ENCODE assay signal across 9 cellular contexts in genomic region chr2:99336780-99337163, GRCh38. TPM values are rescaled to one million over a fixed set of nuclear protein-coding genes. Genes with fewer than 3 reads are reported as not detected.
DNase-seq lines count a peak whose midpoint lies in the region; ATAC-seq, FAIRE-seq and TF ChIP-seq lines count a peak whose summit lies in the region.
"Had no signal": no experiment of that assay in that cellular context is flagged by ENCODE, and none has a peak within 500 bp of the region (broad histone marks: within the 10 kb centered on the region; RNA-seq: fewer than 3 reads in every experiment).

No MANE protein-coding gene starts in this region.

- TF ChIP-seq EP300 in HepG2 (IDR thresholded peaks at IDR 0.05; ENCODE audit: low read depth in 2 of 2, low read length in 2 of 2), result no peak
- TF ChIP-seq EP300 in HepG2 (CRISPR knock-in tag; IDR thresholded peaks at IDR 0.05; ENCODE audit: borderline replicate concordance), result no peak

- BruUV-seq in HepG2 (replicated peaks; lab: Mats Ljungman, UMichigan), result no TSS peak

- H3K27me3 ChIP-seq in SU-DHL-6 (ENCODE audit: low read length), result no peaks in the 10 kb centered on the region
- no peaks in the 10 kb centered on the region; a peak in 1 of 5 replicates for H3K27me3 ChIP-seq in HepG2 (ENCODE audit: control insufficient read depth in 1 of 2, insufficient read depth in 2 of 2, low read length in 2 of 2)
- H3K27me3 ChIP-seq in aorta (ENCODE audit: control insufficient read depth in 1 of 2, insufficient read depth in 2 of 2, low read length in 1 of 2), result no peaks in the 10 kb centered on the region

- no peaks in the 10 kb centered on the region for H3K9me2 ChIP-seq in SU-DHL-6 (replicated peaks; ENCODE audit: insufficient read depth, low read length)

- H3K36me3 Mint-ChIP-seq in activated CD4-positive, alpha-beta T cell treated with anti-CD3 and anti-CD28 coated beads, Interleukin-2, amount 10 ng/mL, durations not matched to agents 7 days and 5 days (ENCODE audit: low read depth), result peaks cover 16% of the 10 kb centered on the region

- H3F3A ChIP-seq in SU-DHL-6 (ENCODE audit: insufficient read depth), result peaks cover 16% of the 10 kb centered on the region

- TF ChIP-seq POLR2A in HepG2 (IDR thresholded peaks at IDR 0.05; ENCODE audit: insufficient read depth in 1 of 2, low read depth in 2 of 2, low read length in 2 of 2), result no peak
- TF ChIP-seq POLR2A in GM12892 (IDR thresholded peaks at IDR 0.05; ENCODE audit: low read depth, low read length), result no peak

- H3K9me3 ChIP-seq in SU-DHL-6 (ENCODE audit: insufficient read depth, low read length) (no peaks in the 10 kb centered on the region), HepG2 (ENCODE audit: low read length) (no peaks in the 10 kb centered on the region), aorta (ENCODE audit: control insufficient read depth, low read length) (no peaks in the 10 kb centered on the region)

- peak overlapping the region; percentile 92 for H3K4me3 ChIP-seq in SU-DHL-6 (ENCODE audit: insufficient read depth, low read length, poor library complexity, severe bottlenecking)
- H3K4me3 ChIP-seq in HepG2 (replicated peaks in 1 of 3; ENCODE audit: insufficient read depth in 1 of 3, low read depth in 2 of 3, low read length in 3 of 3), result peak overlapping the region; percentile 88 to 98 (median 89)
- H3K4me3 ChIP-seq in aorta (ENCODE audit: low read length in 2 of 2), result peak overlapping the region; percentile 32 to 36

- in situ Hi-C loops in HepG2 (cut with HindIII; ENCODE audit: extremely low pct_ligation_motif_present, low pct_unique_long_range_greater_than_20kb), result loop anchor here (5.0 kb wide), 1 partner anchor 154 kb away; the partner anchor contains the start of genes MITD1 and MRPL30

- WGBS in HepG2 (ENCODE audit: low lambda C conversion rate), result 2% methylated on average over 13 of the region's 13 CpGs
- WGBS in aorta, 2 donors, result 0 to 1% methylated on average over 13 of the region's 13 CpGs

- H3K4me2 ChIP-seq in SU-DHL-6 (ENCODE audit: low read depth, low read length, poor library complexity, severe bottlenecking) (peak overlapping the region; percentile 97), HepG2 (ENCODE audit: low read depth, low read length) (peak overlapping the region; percentile 96)

- peaks cover 58% of the 10 kb centered on the region for H3K4me1 ChIP-seq in HepG2 (ENCODE audit: insufficient read depth, low read length)
- H3K4me1 ChIP-seq in aorta (ENCODE audit: control insufficient read depth in 1 of 2, insufficient read depth in 2 of 2, low read length in 2 of 2), result no peaks in the 10 kb centered on the region

- H3K9me3 Mint-ChIP-seq in activated CD4-positive, alpha-beta T cell treated with anti-CD3 and anti-CD28 coated beads, Interleukin-2, amount 10 ng/mL, durations not matched to agents 7 days and 5 days, result no peaks in the 10 kb centered on the region

- peak; percentile 3 for DNase-seq in activated CD4-positive, alpha-beta T cell treated with anti-CD3 and anti-CD28 coated beads, Interleukin-2, amount 50 U/mL, for 1 hour
- no peak for DNase-seq in activated CD4-positive, alpha-beta T cell treated with anti-CD3 and anti-CD28 coated beads, Interleukin-2, amount 10 ng/mL, durations not matched to agents 7 days and 5 days
- DNase-seq in HepG2 (ENCODE audit: low spot score), result no peak
- DNase-seq in aorta, result no peak
- no peak for DNase-seq in GM12892 (ENCODE audit: insufficient read length)
- no peak for DNase-seq in NCI-H2227 (lab: John Stamatoyannopoulos, UW; ENCODE audit: unreplicated experiment)

- ATAC-seq in HG02798 (IDR thresholded peaks at IDR 0.05; ENCODE audit: poor library complexity, unreplicated experiment) (peak; percentile 2), HepG2 (peak; percentile 40), aorta (ENCODE audit: low FRiP score) (peak; percentile 3)

- TF ChIP-seq CTCF in SU-DHL-6 (IDR thresholded peaks at IDR 0.05; ENCODE audit: insufficient read depth, low read length, poor library complexity, severe bottlenecking) (no peak), HepG2 (CRISPR knock-in tag; IDR thresholded peaks at IDR 0.05) (no peak)

- H3K9ac ChIP-seq in SU-DHL-6 (ENCODE audit: low read length), result peak overlapping the region; percentile 92
- peak overlapping the region; percentile 95 for H3K9ac ChIP-seq in HepG2 (ENCODE audit: insufficient read depth, low read depth, low read length)

- H3K36me3 ChIP-seq in SU-DHL-6 (ENCODE audit: low read length) (peaks cover 7% of the 10 kb centered on the region; the same call in 1 of the 2 replicates), HepG2 (replicated peaks in 1 of 2; ENCODE audit: control insufficient read depth in 1 of 2, insufficient read depth in 2 of 2, low read length in 2 of 2) (peaks cover 3 to 13% of the 10 kb centered on the region in 2 experiments; a peak in 2 of 5 replicates), aorta (ENCODE audit: control insufficient read depth in 1 of 2, insufficient read depth in 2 of 2, low read length in 1 of 2) (no peaks in the 10 kb centered on the region)

- H3K4me3 Mint-ChIP-seq in activated CD4-positive, alpha-beta T cell treated with anti-CD3 and anti-CD28 coated beads, Interleukin-2, amount 10 ng/mL, durations not matched to agents 7 days and 5 days, result no peak overlapping the region

- no peak for FAIRE-seq in HepG2 (lab: Jason Lieb, UNC)
- FAIRE-seq in GM12892 (lab: Jason Lieb, UNC), result no peak
- FAIRE-seq: colon had no signal

- H2AFZ ChIP-seq in SU-DHL-6 (ENCODE audit: low read depth, low read length, severe bottlenecking), result peak overlapping the region; percentile 92
- H2AFZ ChIP-seq in HepG2 (ENCODE audit: low read length), result peak overlapping the region; percentile 97

- intact Hi-C loops in HepG2 (cut with micrococcal nuclease; ENCODE audit: unreplicated experiment) (loop anchor here (1.0 to 5.0 kb wide), 7 partner anchors 36 to 729 kb away; partner anchors contain the start of genes C2orf15, COA5, MITD1 and MRPL30), aorta (cut with DNase I) (loop anchor here (1.0 to 5.0 kb wide), 3 partner anchors 152 to 154 kb away; partner anchors contain the start of genes MITD1 (in 1 of the 2), MRPL30 (in 1 of the 2) and REV1 (in 1 of the 2))

- CTCF ChIA-PET in activated CD4-positive, alpha-beta T cell treated with anti-CD3 and anti-CD28 coated beads, Interleukin-2, amount 10 ng/mL, durations not matched to agents 7 days and 5 days (lab: Charles Lee), result interaction anchor here (1.0 to 4.1 kb wide), 13 partner anchors 11 to 196 kb away, joined by 3 to 11 read pairs (median 4); partner anchors contain the start of gene C2orf15
- CTCF ChIA-PET in HepG2 (lab: Yijun Ruan, JAX; ENCODE audit: low intra/inter-chr PET ratio, low total read pairs), result no interaction called here

- H3K27ac ChIP-seq in SU-DHL-6 (ENCODE audit: low read depth, low read length) (peak overlapping the region; percentile 96), HepG2 (ENCODE audit: extremely low read length, insufficient read depth, low read length) (peak overlapping the region; percentile 88), aorta (ENCODE audit: low read depth in 1 of 2, low read length in 2 of 2) (peak overlapping the region; percentile 47 to 49)

- TF ChIP-seq RAD21 in HepG2 (CRISPR knock-in tag; IDR thresholded peaks at IDR 0.05), result no peak

- peaks cover 48% of the 10 kb centered on the region for H3K4me1 Mint-ChIP-seq in activated CD4-positive, alpha-beta T cell treated with anti-CD3 and anti-CD28 coated beads, Interleukin-2, amount 10 ng/mL, durations not matched to agents 7 days and 5 days

- POLR2A ChIA-PET in activated CD4-positive, alpha-beta T cell treated with anti-CD3 and anti-CD28 coated beads, Interleukin-2, amount 10 ng/mL, durations not matched to agents 7 days and 5 days (lab: Charles Lee), result no interaction called here
- POLR2A ChIA-PET in HepG2 (lab: Yijun Ruan, JAX), result interaction anchor here (0.6 to 4.2 kb wide), 24 partner anchors 11 to 1226 kb away, joined by 3 to 103 read pairs (median 4); partner anchors contain the start of genes C2orf15, LIPT1, MITD1 and MRPL30

- H4K20me1 ChIP-seq in SU-DHL-6 (ENCODE audit: low read depth, low read length) (peaks cover 36% of the 10 kb centered on the region), HepG2 (ENCODE audit: insufficient read depth, low read length) (peaks cover 27% of the 10 kb centered on the region)

- H3K79me2 ChIP-seq in SU-DHL-6 (ENCODE audit: insufficient read depth, low read length) (peaks cover 87% of the 10 kb centered on the region), HepG2 (ENCODE audit: insufficient read depth, low read length) (peaks cover 80% of the 10 kb centered on the region)

- H3K27ac Mint-ChIP-seq in activated CD4-positive, alpha-beta T cell treated with anti-CD3 and anti-CD28 coated beads, Interleukin-2, amount 10 ng/mL, durations not matched to agents 7 days and 5 days, result no peak overlapping the region

- H3K27me3 Mint-ChIP-seq in activated CD4-positive, alpha-beta T cell treated with anti-CD3 and anti-CD28 coated beads, Interleukin-2, amount 10 ng/mL, durations not matched to agents 7 days and 5 days, result no peaks in the 10 kb centered on the region

RNA-seq across cellular contexts. Expression of gene EIF5B, which starts 0.4 kb away (rescaled TPM):
- 10 to 100 TPM; 40.2 to 47.0 TPM for total RNA-seq in activated CD4-positive, alpha-beta T cell treated with anti-CD3 and anti-CD28 coated beads, Interleukin-2, amount 10 ng/mL, durations not matched to agents 7 days and 5 days
- 32.1 and 66.4 TPM in 2 replicates for total RNA-seq in HepG2 (2016; rRNA removed; fragmentation: Illumina TruSeq; extraction: Trizol)
- total RNA-seq in HepG2 (2016; cell fraction: cytosol; rRNA removed; fragmentation: Illumina TruSeq; extraction: Trizol; ENCODE audit: low read depth), result 6.2 and 6.7 TPM in 2 replicates
- total RNA-seq in HepG2 (2016; cell fraction: insoluble cytoplasmic fraction; rRNA removed; fragmentation: Illumina TruSeq; extraction: Trizol), result 32.8 and 60.2 TPM in 2 replicates
- total RNA-seq in HepG2 (2016; cell fraction: membrane; rRNA removed; fragmentation: Illumina TruSeq; extraction: Trizol), result 9.9 and 11.7 TPM in 2 replicates
- 63.2 and 71.3 TPM in 2 replicates for total RNA-seq in HepG2 (2016; cell fraction: nucleus; rRNA removed; fragmentation: Illumina TruSeq; extraction: Trizol)
- 8.8 and 10.3 TPM in 2 replicates for polyA plus RNA-seq in HepG2 (2011; rRNA removed)
- polyA plus RNA-seq in HepG2 (2011; cell fraction: cytosol; rRNA removed), result 5.0 and 7.6 TPM in 2 replicates
- 14.0 and 20.9 TPM in 2 replicates for polyA plus RNA-seq in HepG2 (2011; cell fraction: nucleus; rRNA removed)
- 34.6 and 47.7 TPM in 2 replicates for polyA plus RNA-seq in HepG2 (2012)
- polyA plus RNA-seq in HepG2 (2016; cell fraction: cytosol; fragmentation: Illumina TruSeq; extraction: Trizol; ENCODE audit: low read depth), result 2.8 and 3.6 TPM in 2 replicates
- polyA plus RNA-seq in HepG2 (2016; cell fraction: insoluble cytoplasmic fraction; fragmentation: Illumina TruSeq; extraction: Trizol; ENCODE audit: low read depth), result 175 TPM in 2 replicates
- polyA plus RNA-seq in HepG2 (2016; cell fraction: membrane; fragmentation: Illumina TruSeq; extraction: Trizol; ENCODE audit: low read depth), result 6.0 and 8.8 TPM in 2 replicates
- 89.4 and 99.8 TPM in 2 replicates for polyA plus RNA-seq in HepG2 (2016; cell fraction: nucleus; fragmentation: Illumina TruSeq; extraction: Trizol; ENCODE audit: insufficient read depth, low read depth)
- polyA minus RNA-seq in HepG2 (2011; rRNA and poly(A)+ RNA removed; ENCODE audit: low replicate concordance), result 32.5 and 38.3 TPM in 2 replicates
- 10.5 and 11.6 TPM in 2 replicates for polyA minus RNA-seq in HepG2 (2011; cell fraction: cytosol; rRNA and poly(A)+ RNA removed)
- 79.6 and 91.4 TPM in 2 replicates for polyA minus RNA-seq in HepG2 (2011; cell fraction: nucleus; rRNA and poly(A)+ RNA removed)
- total RNA-seq in aorta, result 10 to 100 TPM; 42.3 to 57.9 TPM
- polyA plus RNA-seq in aorta, result 10 to 100 TPM; 54.5 to 59.3 TPM
- polyA plus RNA-seq in GM12892 (2012; ENCODE audit: missing spikeins), result 48.9 TPM

RNA-seq across cellular contexts. Expression of gene TXNDC9, which starts 0.6 kb away (rescaled TPM):
- total RNA-seq in activated CD4-positive, alpha-beta T cell treated with anti-CD3 and anti-CD28 coated beads, Interleukin-2, amount 10 ng/mL, durations not matched to agents 7 days and 5 days, result 10 to 100 TPM; 31.4 to 33.6 TPM
- 94.6 and 149 TPM in 2 replicates for total RNA-seq in HepG2 (2016; rRNA removed; fragmentation: Illumina TruSeq; extraction: Trizol)
- 23.0 and 25.3 TPM in 2 replicates for total RNA-seq in HepG2 (2016; cell fraction: cytosol; rRNA removed; fragmentation: Illumina TruSeq; extraction: Trizol; ENCODE audit: low read depth)
- 84.4 and 162 TPM in 2 replicates for total RNA-seq in HepG2 (2016; cell fraction: insoluble cytoplasmic fraction; rRNA removed; fragmentation: Illumina TruSeq; extraction: Trizol)
- total RNA-seq in HepG2 (2016; cell fraction: membrane; rRNA removed; fragmentation: Illumina TruSeq; extraction: Trizol), result 30.4 and 30.6 TPM in 2 replicates
- 42.3 and 42.7 TPM in 2 replicates for total RNA-seq in HepG2 (2016; cell fraction: nucleus; rRNA removed; fragmentation: Illumina TruSeq; extraction: Trizol)
- 25.9 and 35.2 TPM in 2 replicates for polyA plus RNA-seq in HepG2 (2011; rRNA removed)
- polyA plus RNA-seq in HepG2 (2011; cell fraction: cytosol; rRNA removed), result 16.4 and 18.1 TPM in 2 replicates
- 14.9 and 16.5 TPM in 2 replicates for polyA plus RNA-seq in HepG2 (2011; cell fraction: nucleus; rRNA removed)
- 33.6 and 35.4 TPM in 2 replicates for polyA plus RNA-seq in HepG2 (2012)
- 12.7 and 13.2 TPM in 2 replicates for polyA plus RNA-seq in HepG2 (2016; cell fraction: cytosol; fragmentation: Illumina TruSeq; extraction: Trizol; ENCODE audit: low read depth)
- 128 and 141 TPM in 2 replicates for polyA plus RNA-seq in HepG2 (2016; cell fraction: insoluble cytoplasmic fraction; fragmentation: Illumina TruSeq; extraction: Trizol; ENCODE audit: low read depth)
- polyA plus RNA-seq in HepG2 (2016; cell fraction: membrane; fragmentation: Illumina TruSeq; extraction: Trizol; ENCODE audit: low read depth), result 18.2 and 18.4 TPM in 2 replicates
- 44.6 and 49.5 TPM in 2 replicates for polyA plus RNA-seq in HepG2 (2016; cell fraction: nucleus; fragmentation: Illumina TruSeq; extraction: Trizol; ENCODE audit: insufficient read depth, low read depth)
- 13.1 and 19.5 TPM in 2 replicates for polyA minus RNA-seq in HepG2 (2011; rRNA and poly(A)+ RNA removed; ENCODE audit: low replicate concordance)
- 17.4 and 18.8 TPM in 2 replicates for polyA minus RNA-seq in HepG2 (2011; cell fraction: cytosol; rRNA and poly(A)+ RNA removed)
- 50.1 and 65.8 TPM in 2 replicates for polyA minus RNA-seq in HepG2 (2011; cell fraction: nucleus; rRNA and poly(A)+ RNA removed)
- 10 to 100 TPM; 26.1 to 29.6 TPM for total RNA-seq in aorta
- 10 to 100 TPM; 24.5 to 43.6 TPM for polyA plus RNA-seq in aorta
- 35.2 TPM for polyA plus RNA-seq in GM12892 (2012; ENCODE audit: missing spikeins)

RNA-seq across cellular contexts. Expression of gene LYG1, which starts 35.8 kb away (rescaled TPM):
- 1 to 10 TPM; 1.3 to 1.6 TPM for total RNA-seq in activated CD4-positive, alpha-beta T cell treated with anti-CD3 and anti-CD28 coated beads, Interleukin-2, amount 10 ng/mL, durations not matched to agents 7 days and 5 days
- total RNA-seq in HepG2 (2016; rRNA removed; fragmentation: Illumina TruSeq; extraction: Trizol), result 0.49 and 1.00 TPM in 2 replicates
- 0.40 and 0.53 TPM in 2 replicates for total RNA-seq in HepG2 (2016; cell fraction: cytosol; rRNA removed; fragmentation: Illumina TruSeq; extraction: Trizol; ENCODE audit: low read depth)
- total RNA-seq in HepG2 (2016; cell fraction: insoluble cytoplasmic fraction; rRNA removed; fragmentation: Illumina TruSeq; extraction: Trizol), result 0.39 and 1.0 TPM in 2 replicates
- 0.31 and 0.68 TPM in 2 replicates for total RNA-seq in HepG2 (2016; cell fraction: membrane; rRNA removed; fragmentation: Illumina TruSeq; extraction: Trizol)
- total RNA-seq in HepG2 (2016; cell fraction: nucleus; rRNA removed; fragmentation: Illumina TruSeq; extraction: Trizol), result 1.8 and 2.8 TPM in 2 replicates
- 2.9 and 3.4 TPM in 2 replicates for polyA plus RNA-seq in HepG2 (2011; rRNA removed)
- 1.0 and 1.1 TPM in 2 replicates for polyA plus RNA-seq in HepG2 (2011; cell fraction: cytosol; rRNA removed)
- polyA plus RNA-seq in HepG2 (2011; cell fraction: nucleus; rRNA removed), result 12.8 and 15.8 TPM in 2 replicates
- polyA plus RNA-seq in HepG2 (2012), result 1.5 and 3.3 TPM in 2 replicates
- polyA plus RNA-seq in HepG2 (2016; cell fraction: cytosol; fragmentation: Illumina TruSeq; extraction: Trizol; ENCODE audit: low read depth), result 0.41 and 0.78 TPM in 2 replicates
- 0.44 TPM in 1 of 2 replicates, not detected in the other for polyA plus RNA-seq in HepG2 (2016; cell fraction: insoluble cytoplasmic fraction; fragmentation: Illumina TruSeq; extraction: Trizol; ENCODE audit: low read depth)
- 0.19 and 0.57 TPM in 2 replicates for polyA plus RNA-seq in HepG2 (2016; cell fraction: membrane; fragmentation: Illumina TruSeq; extraction: Trizol; ENCODE audit: low read depth)
- polyA plus RNA-seq in HepG2 (2016; cell fraction: nucleus; fragmentation: Illumina TruSeq; extraction: Trizol; ENCODE audit: insufficient read depth, low read depth), result 6.3 and 6.6 TPM in 2 replicates
- 0.51 TPM in 1 of 2 replicates, not detected in the other for polyA minus RNA-seq in HepG2 (2011; rRNA and poly(A)+ RNA removed; ENCODE audit: low replicate concordance)
- not detected in 2 replicates for polyA minus RNA-seq in HepG2 (2011; cell fraction: cytosol; rRNA and poly(A)+ RNA removed)
- polyA minus RNA-seq in HepG2 (2011; cell fraction: nucleus; rRNA and poly(A)+ RNA removed), result 0.52 and 2.6 TPM in 2 replicates
- total RNA-seq in aorta, result 1 to 10 TPM; 1.8 to 2.7 TPM
- 1 to 10 TPM in 1 of 2 donors, under 1 TPM in 1; 0.88 to 2.6 TPM for polyA plus RNA-seq in aorta
- polyA plus RNA-seq in GM12892 (2012; ENCODE audit: missing spikeins), result 1.5 TPM

Comparison
In these comparisons a context has a peak if more than half of its experiments do, and no peak if none do; other contexts are left out.
1. H3K4me3 ChIP-seq: peak in every context shown above with its lines; median percentile 92 in SU-DHL-6; 89 in HepG2; 34 in aorta.